ENCODE assay signal across 25 cellular contexts in the genomic region with DNA sequence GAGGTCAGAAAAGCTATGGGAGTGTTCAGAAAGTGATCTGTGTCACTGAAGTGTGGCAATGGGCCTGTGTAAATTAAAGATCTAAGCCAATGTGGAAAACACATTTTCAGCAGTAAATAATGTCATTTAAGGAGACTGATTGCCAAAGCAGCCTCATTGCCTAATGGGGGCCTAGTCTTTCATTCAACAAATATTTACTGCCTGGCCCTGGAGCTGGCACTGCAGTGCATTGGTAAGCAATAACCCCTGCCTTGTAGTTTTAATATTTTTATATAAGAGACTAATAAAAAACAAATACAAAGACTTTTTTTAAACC.
A peak's percentile ranks its signal among the peaks of the same experiment; 100 is the strongest.
DNase-seq lines count a peak whose midpoint lies in the region; ATAC-seq and TF ChIP-seq lines count a peak whose summit lies in the region.
"Had no signal": no experiment of that assay in that cellular context is flagged by ENCODE, and none has a peak within 500 bp of the region (broad histone marks: within the 10 kb centered on the region; RNA-seq: fewer than 3 reads in every experiment).

No MANE protein-coding gene starts in this region.

- H3K4me1 ChIP-seq in foreskin keratinocyte (no peaks in the 10 kb centered on the region), prostate gland (replicated peaks) (peaks cover 12% of the 10 kb centered on the region), gastroesophageal sphincter (peaks cover 0 to 8% (median 4%) of the 10 kb centered on the region in 3 donors)

- H3K27me3 ChIP-seq in foreskin keratinocyte (no peaks in the 10 kb centered on the region), prostate gland (replicated peaks; ENCODE audit: insufficient read depth) (no peaks in the 10 kb centered on the region), gastroesophageal sphincter (no peaks in the 10 kb centered on the region)
- H3K27me3 ChIP-seq: brain microvascular endothelial cell had no signal

- CTCF ChIA-PET in activated CD4-positive, alpha-beta T cell treated with anti-CD3 and anti-CD28 coated beads, Interleukin-2, amount 10 ng/mL, durations not matched to agents 7 days and 5 days (lab: Charles Lee) = interaction anchor here (1.2 to 1.8 kb wide), 2 partner anchors 8 kb away, joined by 4 read pairs; no protein-coding TSS in a partner anchor

- no peaks in the 10 kb centered on the region for H3K36me3 Mint-ChIP-seq in activated CD4-positive, alpha-beta T cell treated with anti-CD3 and anti-CD28 coated beads, Interleukin-2, amount 10 ng/mL, durations not matched to agents 7 days and 5 days (ENCODE audit: low read depth)
- H3K36me3 Mint-ChIP-seq: natural killer cell, WTC11 had no signal

- no peaks in the 10 kb centered on the region for H3K27me3 Mint-ChIP-seq in activated CD4-positive, alpha-beta T cell treated with anti-CD3 and anti-CD28 coated beads, Interleukin-2, amount 10 ng/mL, durations not matched to agents 7 days and 5 days
- H3K27me3 Mint-ChIP-seq: activated CD4-positive, alpha-beta memory T cell treated with anti-CD3 and anti-CD28 coated beads, Interleukin-2, amount 10 ng/mL, durations not matched to agents 7 days and 5 days; CD4-positive, alpha-beta T cell; dendritic cell treated with granulocyte-macrophage colony-stimulating factor and Interleukin-4, amounts not matched to agents 40 ng/mL and 50 ng/mL, for 4 days had no signal

- H3K27ac ChIP-seq in foreskin keratinocyte (peak overlapping the region; percentile 51), prostate gland (peak overlapping the region; percentile 38 to 40), gastroesophageal sphincter (no peak overlapping the region)
- H3K27ac ChIP-seq: brain microvascular endothelial cell, SK-N-MC had no signal

- peak; percentile 85 for DNase-seq in AG10803 (ENCODE audit: low read depth)
- peak; percentile 49 for DNase-seq in NOMO-1 treated with DMSO at 0.1 percent for 48 hours (lab: John Stamatoyannopoulos, UW; ENCODE audit: unreplicated experiment)
- no peak for DNase-seq in foreskin keratinocyte
- peak; percentile 74 for DNase-seq in prostate gland (ENCODE audit: low spot score)
- DNase-seq in AG20443 (ENCODE audit: low spot score) = no peak
- DNase-seq in activated T-cell treated with anti-CD3 and anti-CD28 coated beads, Interleukin-2, amount 50 U/mL, for 1 hour = no peak
- DNase-seq in activated CD4-positive, alpha-beta T cell treated with anti-CD3 and anti-CD28 coated beads, Interleukin-2, amount 10 ng/mL, durations not matched to agents 7 days and 5 days = no peak
- DNase-seq: activated CD4-positive, alpha-beta memory T cell treated with anti-CD3 and anti-CD28 coated beads, Interleukin-2, amount 10 ng/mL, durations not matched to agents 7 days and 5 days; activated T-cell treated with anti-CD3 and anti-CD28 coated beads, Interleukin-2, amount 50 U/mL, for 48 hours; brain microvascular endothelial cell; CD4-positive, alpha-beta T cell; HCEC 1CT; head of caudate nucleus; natural killer cell; NCI-H1417 treated with DMSO at 0.1 percent for 48 hours; NCI-H82; posterior cingulate gyrus; stimulated activated CD4-positive, alpha-beta T cell treated with anti-CD3 and anti-CD28 coated beads, Interleukin-4, amount 100 ng/mL, for 24 hours had no signal

- no peaks in the 10 kb centered on the region for H3K36me3 ChIP-seq in prostate gland
- no peaks in the 10 kb centered on the region for H3K36me3 ChIP-seq in gastroesophageal sphincter
- H3K36me3 ChIP-seq: brain microvascular endothelial cell had no signal

- no peaks in the 10 kb centered on the region for H3K9me3 ChIP-seq in prostate gland
- peaks cover 0 to 5% (median 0%) of the 10 kb centered on the region in 3 donors for H3K9me3 ChIP-seq in gastroesophageal sphincter

- H3K4me3 ChIP-seq in AG10803 (ENCODE audit: low read length) = no peak overlapping the region
- H3K4me3 ChIP-seq in prostate gland = no peak overlapping the region
- H3K4me3 ChIP-seq in gastroesophageal sphincter = no peak overlapping the region
- H3K4me3 ChIP-seq: SK-N-MC, smooth muscle cell had no signal

- TF ChIP-seq EP300 in gastroesophageal sphincter (IDR thresholded peaks at IDR 0.05) = no peak

- no peaks in the 10 kb centered on the region for H3K4me1 Mint-ChIP-seq in activated CD4-positive, alpha-beta T cell treated with anti-CD3 and anti-CD28 coated beads, Interleukin-2, amount 10 ng/mL, durations not matched to agents 7 days and 5 days
- H3K4me1 Mint-ChIP-seq: activated CD4-positive, alpha-beta memory T cell treated with anti-CD3 and anti-CD28 coated beads, Interleukin-2, amount 10 ng/mL, durations not matched to agents 7 days and 5 days had no signal

- H3K9me3 Mint-ChIP-seq in activated CD4-positive, alpha-beta T cell treated with anti-CD3 and anti-CD28 coated beads, Interleukin-2, amount 10 ng/mL, durations not matched to agents 7 days and 5 days = peaks cover 5% of the 10 kb centered on the region
- H3K9me3 Mint-ChIP-seq: dendritic cell treated with granulocyte-macrophage colony-stimulating factor and Interleukin-4, amounts not matched to agents 40 ng/mL and 50 ng/mL, for 4 days had no signal

- POLR2A ChIA-PET in activated CD4-positive, alpha-beta T cell treated with anti-CD3 and anti-CD28 coated beads, Interleukin-2, amount 10 ng/mL, durations not matched to agents 7 days and 5 days (lab: Charles Lee) = no interaction called here

- TF ChIP-seq CTCF in AG10803 (conservative IDR thresholded peaks at IDR 0.05; ENCODE audit: low read length) (no peak), foreskin keratinocyte (conservative IDR thresholded peaks at IDR 0.05) (no peak), prostate gland (IDR thresholded peaks at IDR 0.05) (no peak), gastroesophageal sphincter (IDR thresholded peaks at IDR 0.05) (no peak)

- no peak for TF ChIP-seq POLR2A in prostate gland (IDR thresholded peaks at IDR 0.05)
- no peak for TF ChIP-seq POLR2A in gastroesophageal sphincter (IDR thresholded peaks at IDR 0.05)

- H3K27ac Mint-ChIP-seq in activated CD4-positive, alpha-beta T cell treated with anti-CD3 and anti-CD28 coated beads, Interleukin-2, amount 10 ng/mL, durations not matched to agents 7 days and 5 days = no peak overlapping the region
- H3K27ac Mint-ChIP-seq: activated CD4-positive, alpha-beta memory T cell treated with anti-CD3 and anti-CD28 coated beads, Interleukin-2, amount 10 ng/mL, durations not matched to agents 7 days and 5 days; CD4-positive, alpha-beta T cell; dendritic cell treated with granulocyte-macrophage colony-stimulating factor and Interleukin-4, amounts not matched to agents 40 ng/mL and 50 ng/mL, for 4 days; WTC11 had no signal

- intact Hi-C loops in prostate gland (cut with DNase I) = loop anchor here (10.0 kb wide), 2 partner anchors 326 to 426 kb away; a partner anchor contains a TSS

- ATAC-seq in foreskin keratinocyte = no peak
- no peak for ATAC-seq in gastroesophageal sphincter
- ATAC-seq: activated naive CD4-positive, alpha-beta T cell treated with anti-CD3 and anti-CD28 coated beads, Interleukin-2, amount 50 U/mL, for 72 hours; natural killer cell; Panc1; WTC11 had no signal

- H3K4me3 Mint-ChIP-seq in activated CD4-positive, alpha-beta T cell treated with anti-CD3 and anti-CD28 coated beads, Interleukin-2, amount 10 ng/mL, durations not matched to agents 7 days and 5 days = no peak overlapping the region
- H3K4me3 Mint-ChIP-seq: activated CD4-positive, alpha-beta memory T cell treated with anti-CD3 and anti-CD28 coated beads, Interleukin-2, amount 10 ng/mL, durations not matched to agents 7 days and 5 days; CD4-positive, alpha-beta T cell; dendritic cell treated with granulocyte-macrophage colony-stimulating factor and Interleukin-4, amounts not matched to agents 40 ng/mL and 50 ng/mL, for 4 days; natural killer cell; WTC11 had no signal

Comparison
In these comparisons a context has a peak if more than half of its experiments do, and no peak if none do; other contexts are left out.
1. DNase-seq: peak in AG10803 (single experiment), NOMO-1 treated with DMSO at 0.1 percent for 48 hours (single experiment) and prostate gland (single experiment); none in foreskin keratinocyte (0 of 2), AG20443 (single experiment), activated T-cell treated with anti-CD3 and anti-CD28 coated beads, Interleukin-2, amount 50 U/mL, for 1 hour (single experiment) and activated CD4-positive, alpha-beta T cell treated with anti-CD3 and anti-CD28 coated beads, Interleukin-2, amount 10 ng/mL, durations not matched to agents 7 days and 5 days (single experiment).
2. H3K27ac ChIP-seq: peak in foreskin keratinocyte (single experiment) and prostate gland (2 of 2); none in gastroesophageal sphincter (0 of 4).